In the genomic region with DNA sequence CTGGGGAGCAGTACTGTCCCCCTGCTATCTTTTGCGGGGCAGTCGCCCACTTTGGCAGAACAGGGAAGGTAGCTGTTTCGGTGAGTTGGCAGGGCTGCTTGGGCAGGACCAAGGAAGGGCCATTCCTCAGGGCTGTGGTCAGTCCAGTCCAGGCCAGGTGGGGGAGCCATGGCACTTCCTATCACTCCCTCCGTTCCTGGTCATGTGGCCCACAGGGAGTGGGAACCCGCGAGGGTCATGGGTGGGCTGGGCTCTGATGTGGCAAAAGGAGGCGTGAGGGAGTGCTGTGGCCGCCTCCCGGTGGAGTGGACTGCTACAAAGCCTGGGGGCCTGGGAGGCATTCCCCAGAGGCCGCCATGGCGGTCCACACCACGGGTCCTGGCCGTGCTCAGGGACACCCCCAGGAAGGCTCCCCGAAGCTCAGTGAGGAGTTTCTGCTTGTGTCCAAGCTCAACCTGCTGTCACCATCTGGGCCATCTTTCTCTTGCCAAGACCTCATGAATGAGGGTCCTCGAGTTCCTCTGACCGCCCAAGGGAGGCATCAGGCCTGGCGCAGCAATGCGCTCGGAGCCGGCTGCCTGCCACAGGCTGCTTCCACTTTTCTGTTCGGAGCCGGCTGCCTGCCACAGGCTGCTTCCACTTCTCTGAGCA, we compare ENCODE assay signal across 10 cellular contexts. TPM values are rescaled to one million over a fixed set of nuclear protein-coding genes. Genes with fewer than 3 reads are reported as not detected.
A peak's percentile ranks its signal among the peaks of the same experiment; 100 is the strongest.
DNase-seq lines count a peak whose midpoint lies in the region; TF ChIP-seq lines count a peak whose summit lies in the region.
"Had no signal": no experiment of that assay in that cellular context is flagged by ENCODE, and none has a peak within 500 bp of the region (broad histone marks: within the 10 kb centered on the region; RNA-seq: fewer than 3 reads in every experiment).

No MANE protein-coding gene starts in this region.

- H3K27me3 ChIP-seq in PC-9 (ENCODE audit: insufficient read depth, low read depth), result no peaks in the 10 kb centered on the region
- no peaks in the 10 kb centered on the region for H3K27me3 ChIP-seq in prostate gland (replicated peaks; ENCODE audit: insufficient read depth)
- H3K27me3 ChIP-seq: BLaER1 treated with 17β-estradiol and CSF1 and Interleukin-3, amounts not matched to agents 10 nM and 100 nM; Peyer's patch had no signal

- WGBS in prostate gland, result 79% methylated on average over 20 of the region's 22 CpGs

- no peak overlapping the region for H3K27ac Mint-ChIP-seq in glutamatergic neuron (ENCODE audit: unreplicated experiment)

- no peaks in the 10 kb centered on the region for H3K79me2 ChIP-seq in PC-9 (ENCODE audit: low read depth)

- no peaks in the 10 kb centered on the region for H3K36me3 ChIP-seq in PC-9 (ENCODE audit: low read depth)
- peaks cover 19% of the 10 kb centered on the region in 2 donors for H3K36me3 ChIP-seq in prostate gland

- TF ChIP-seq CTCF in PC-9 (conservative IDR thresholded peaks at IDR 0.05), result 0 out of 2 replicates have a peak, but pooled peaks have one; percentile 9
- TF ChIP-seq CTCF in glutamatergic neuron (IDR thresholded peaks at IDR 0.05; ENCODE audit: partially characterized antibody, unreplicated experiment), result peak; percentile 5
- peak in 1 of 4 experiments; percentile 25 for TF ChIP-seq CTCF in prostate gland (IDR thresholded peaks at IDR 0.05)

- H3K4me2 ChIP-seq in PC-9, result no peak overlapping the region
- H3K4me2 ChIP-seq: BLaER1 treated with 17β-estradiol and CSF1 and Interleukin-3, amounts not matched to agents 10 nM and 100 nM had no signal

- POLR2A ChIA-PET in PC-9 (lab: Charles Lee; ENCODE audit: unreplicated experiment), result no interaction called here

- H3K9me3 ChIP-seq in PC-9 (ENCODE audit: insufficient read depth, low read depth) (no peaks in the 10 kb centered on the region), prostate gland (no peaks in the 10 kb centered on the region)
- H3K9me3 ChIP-seq: BLaER1 treated with 17β-estradiol and CSF1 and Interleukin-3, amounts not matched to agents 10 nM and 100 nM; Peyer's patch had no signal

- H3K4me3 Mint-ChIP-seq in glutamatergic neuron (ENCODE audit: unreplicated experiment), result no peak overlapping the region

- H3K9me3 Mint-ChIP-seq in glutamatergic neuron (ENCODE audit: unreplicated experiment), result no peaks in the 10 kb centered on the region

- no peaks in the 10 kb centered on the region for H3K4me1 Mint-ChIP-seq in glutamatergic neuron (ENCODE audit: low read depth, unreplicated experiment)

- H3K9me2 ChIP-seq in PC-9 (ENCODE audit: insufficient read depth), result no peaks in the 10 kb centered on the region

- no peaks in the 10 kb centered on the region for H3K36me3 Mint-ChIP-seq in glutamatergic neuron (ENCODE audit: unreplicated experiment)

- no peak overlapping the region for H3K27ac ChIP-seq in PC-9
- H3K27ac ChIP-seq in prostate gland, result no peak overlapping the region
- H3K27ac ChIP-seq: BLaER1 treated with 17β-estradiol and CSF1 and Interleukin-3, amounts not matched to agents 10 nM and 100 nM; Peyer's patch had no signal

- H3K27me3 Mint-ChIP-seq in glutamatergic neuron (ENCODE audit: unreplicated experiment), result peaks cover 3% of the 10 kb centered on the region

- no peak overlapping the region for H3K4me3 ChIP-seq in PC-9
- no peak overlapping the region for H3K4me3 ChIP-seq in prostate gland
- H3K4me3 ChIP-seq: BLaER1 treated with 17β-estradiol and CSF1 and Interleukin-3, amounts not matched to agents 10 nM and 100 nM; Peyer's patch had no signal

- intact Hi-C loops in PC-9 (cut with micrococcal nuclease; ENCODE audit: unreplicated experiment) (no loop called here), prostate gland (cut with DNase I) (loop anchor here (5.0 kb wide), 1 partner anchor 154 kb away; no protein-coding TSS in a partner anchor)

- BruUV-seq in PC-9 (replicated peaks; lab: Mats Ljungman, UMichigan), result no TSS peak

- no peak for TF ChIP-seq POLR2A in prostate gland (IDR thresholded peaks at IDR 0.05)

- peak; percentile 56 for DNase-seq in A172 (ENCODE audit: low spot score)
- DNase-seq in PC-9, result peak in 1 of 2 experiments; percentile 27
- peak; percentile 48 for DNase-seq in glutamatergic neuron
- DNase-seq in activated CD8-positive, alpha-beta memory T cell treated with anti-CD3 and anti-CD28 coated beads, Interleukin-2, amount 50 U/mL, for 48 hours, result no peak
- DNase-seq in prostate gland (ENCODE audit: low spot score), result no peak
- DNase-seq in stimulated activated CD4-positive, alpha-beta T cell treated with anti-CD3 and anti-CD28 coated beads, Interleukin-15, amount 100 ng/mL, for 24 hours, result no peak
- DNase-seq: effector CD4-positive, alpha-beta T cell; MM.1S; Peyer's patch had no signal

- no peaks in the 10 kb centered on the region for H4K20me1 ChIP-seq in PC-9 (ENCODE audit: insufficient read depth)

- no peak overlapping the region for H2AFZ ChIP-seq in PC-9

- no peaks in the 10 kb centered on the region for H3F3A ChIP-seq in PC-9 (ENCODE audit: insufficient read depth, low read depth)

- no peaks in the 10 kb centered on the region for H3K4me1 ChIP-seq in PC-9 (replicated peaks; ENCODE audit: insufficient read depth)
- no peaks in the 10 kb centered on the region for H3K4me1 ChIP-seq in prostate gland (replicated peaks)
- H3K4me1 ChIP-seq: BLaER1 treated with 17β-estradiol and CSF1 and Interleukin-3, amounts not matched to agents 10 nM and 100 nM; Peyer's patch had no signal

- CTCF ChIA-PET in PC-9 (lab: Charles Lee), result no interaction called here

RNA-seq across cellular contexts. Expression of a gene that starts 11.9 kb away (rescaled TPM):
- 54.5 and 66.7 TPM in 2 replicates for total RNA-seq in A172 (2014; rRNA removed; shearing (Covaris generic))
- total RNA-seq in PC-9 (2021) (66.1 and 85.6 TPM in 2 replicates), glutamatergic neuron (ENCODE audit: unreplicated experiment) (56.1 TPM), prostate gland (100 to 1,000 TPM; 107 to 145 TPM)

RNA-seq across cellular contexts. Expression of a gene that starts 27.0 kb away (rescaled TPM):
- 27.8 and 29.4 TPM in 2 replicates for total RNA-seq in A172 (2014; rRNA removed; shearing (Covaris generic))
- total RNA-seq in PC-9 (2021) (39.4 and 44.0 TPM in 2 replicates), glutamatergic neuron (ENCODE audit: unreplicated experiment) (228 TPM), prostate gland (10 to 100 TPM; 35.1 to 70.2 TPM)

RNA-seq across cellular contexts. Expression of a gene that starts 56.0 kb away (rescaled TPM):
- total RNA-seq in A172 (2014; rRNA removed; shearing (Covaris generic)), result 195 and 210 TPM in 2 replicates
- total RNA-seq in PC-9 (2021), result 30.4 and 43.6 TPM in 2 replicates
- 82.5 TPM for total RNA-seq in glutamatergic neuron (ENCODE audit: unreplicated experiment)
- 10 to 100 TPM; 48.8 to 94.9 TPM for total RNA-seq in prostate gland

RNA-seq across cellular contexts. Expression of a gene that starts 56.3 kb away (rescaled TPM):
- 132 and 157 TPM in 2 replicates for total RNA-seq in A172 (2014; rRNA removed; shearing (Covaris generic))
- total RNA-seq in PC-9 (2021), result 87.4 and 99.7 TPM in 2 replicates
- 106 TPM for total RNA-seq in glutamatergic neuron (ENCODE audit: unreplicated experiment)
- 10 to 100 TPM; 64.5 to 91.1 TPM for total RNA-seq in prostate gland

Comparison
In these comparisons a context has a peak if more than half of its experiments do, and no peak if none do; other contexts are left out.
1. DNase-seq: peak in A172 (single experiment) and glutamatergic neuron (single experiment); none in activated CD8-positive, alpha-beta memory T cell treated with anti-CD3 and anti-CD28 coated beads, Interleukin-2, amount 50 U/mL, for 48 hours (single experiment), prostate gland (single experiment) and stimulated activated CD4-positive, alpha-beta T cell treated with anti-CD3 and anti-CD28 coated beads, Interleukin-15, amount 100 ng/mL, for 24 hours (single experiment).